ENCODE assay signal across 8 cellular contexts in the genomic region with DNA sequence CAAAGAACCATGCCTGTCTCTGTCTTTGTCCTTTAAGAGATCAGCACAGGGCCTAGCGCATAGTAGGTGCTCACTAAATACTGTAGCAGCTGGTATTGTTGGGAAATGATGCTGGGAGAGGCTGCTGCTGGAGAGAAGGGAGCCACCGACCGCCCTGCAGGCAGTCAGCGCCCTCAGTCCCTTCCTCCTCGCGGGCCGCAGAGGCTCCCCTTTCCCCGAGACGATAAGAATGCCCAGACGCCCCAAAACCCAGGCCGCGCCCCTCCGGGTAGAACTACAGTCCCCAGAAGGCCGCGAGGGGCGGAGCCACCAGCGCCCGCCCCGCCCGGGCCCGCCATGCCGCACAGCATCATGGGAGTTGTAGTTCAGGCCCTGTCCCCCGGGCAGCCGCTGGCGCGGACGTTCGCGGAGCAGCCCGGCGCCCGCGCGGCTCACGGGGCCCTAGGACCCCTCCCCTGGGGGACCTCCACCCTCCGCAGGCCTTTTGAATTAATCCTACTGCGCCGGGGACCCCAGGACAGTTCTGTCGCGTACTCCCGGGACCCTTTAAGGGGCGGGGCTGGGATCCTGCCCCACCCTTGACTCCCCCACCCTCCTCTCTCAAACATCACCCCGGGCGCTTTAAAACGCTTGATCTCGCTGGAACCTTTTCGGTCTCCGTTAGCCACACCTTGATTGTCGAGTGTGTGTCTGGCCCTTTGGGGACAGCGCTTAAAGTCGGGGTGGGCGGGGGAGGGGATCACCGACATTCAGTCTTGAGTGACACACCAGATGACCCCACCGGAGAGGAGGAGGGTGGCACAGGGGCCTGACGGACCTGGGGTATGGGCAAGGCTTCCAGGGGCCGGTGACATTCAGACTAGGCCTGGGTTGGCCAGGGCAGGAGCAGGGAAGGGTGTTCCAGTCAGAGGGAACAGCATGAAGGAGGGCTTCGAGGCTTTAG. TPM values are rescaled to one million over a fixed set of nuclear protein-coding genes. Genes with fewer than 3 reads are reported as not detected.
DNase-seq lines count a peak whose midpoint lies in the region; ATAC-seq and TF ChIP-seq lines count a peak whose summit lies in the region.

No MANE protein-coding gene starts in this region.

- H3K36me3 Mint-ChIP-seq in natural killer cell: no peaks in the 10 kb centered on the region
- H3K36me3 Mint-ChIP-seq in stimulated activated memory B cell treated with anti-CD40 and anti-IgM and Interleukin-4, amounts not matched to agents 10 μg/mL and 1 μg/mL and 100 μg/mL, for 72 hours: no peaks in the 10 kb centered on the region

- DNase-seq in AG20443 (ENCODE audit: low spot score) (peak; percentile 97), GM19238 (ENCODE audit: insufficient read length, low spot score) (peak; percentile 76), RPMI7951 (ENCODE audit: low read depth) (peak; percentile 71), fibroblast of peridontal ligament (ENCODE audit: extremely low read depth) (peak; percentile 66), natural killer cell (peak; percentile 87)
- peak; percentile 83 to 85 for DNase-seq in activated T-helper 1 cell treated with anti-CD3 and anti-CD28 coated beads, Interleukin-2, amount 50 U/mL, for 16 hours (ENCODE audit: low read depth in 1 of 2, low spot score in 1 of 2)

- H3K4me3 Mint-ChIP-seq in natural killer cell: peak overlapping the region; percentile 75
- peak overlapping the region; percentile 80 for H3K4me3 Mint-ChIP-seq in stimulated activated memory B cell treated with anti-CD40 and anti-IgM and Interleukin-4, amounts not matched to agents 10 μg/mL and 1 μg/mL and 100 μg/mL, for 72 hours

- peaks cover 13 to 21% of the 10 kb centered on the region in 2 donors for H3K4me1 Mint-ChIP-seq in natural killer cell
- H3K4me1 Mint-ChIP-seq in stimulated activated memory B cell treated with anti-CD40 and anti-IgM and Interleukin-4, amounts not matched to agents 10 μg/mL and 1 μg/mL and 100 μg/mL, for 72 hours: peaks cover 12% of the 10 kb centered on the region

- peak overlapping the region in 1 of 2 donors; percentile 75 for H3K27ac Mint-ChIP-seq in natural killer cell
- H3K27ac Mint-ChIP-seq in stimulated activated memory B cell treated with anti-CD40 and anti-IgM and Interleukin-4, amounts not matched to agents 10 μg/mL and 1 μg/mL and 100 μg/mL, for 72 hours: peak overlapping the region; percentile 80

- intact Hi-C loops in natural killer cell (cut with micrococcal nuclease): no loop called here

- ATAC-seq in HG03565 (IDR thresholded peaks at IDR 0.05; ENCODE audit: unreplicated experiment) (peak; percentile 54), natural killer cell (peak; percentile 94 to 97 (median 96))
- peak; percentile 96 for ATAC-seq in stimulated activated memory B cell treated with anti-CD40 and anti-IgM and Interleukin-4, amounts not matched to agents 10 μg/mL and 1 μg/mL and 100 μg/mL, for 72 hours

- TF ChIP-seq CTCF in natural killer cell (IDR thresholded peaks at IDR 0.05): no peak

- peaks cover 0 to 8% of the 10 kb centered on the region in 2 donors for H3K27me3 Mint-ChIP-seq in natural killer cell (ENCODE audit: low read depth in 2 of 2)
- peaks cover 14% of the 10 kb centered on the region for H3K27me3 Mint-ChIP-seq in stimulated activated memory B cell treated with anti-CD40 and anti-IgM and Interleukin-4, amounts not matched to agents 10 μg/mL and 1 μg/mL and 100 μg/mL, for 72 hours

- no peaks in the 10 kb centered on the region for H3K9me3 Mint-ChIP-seq in natural killer cell
- H3K9me3 Mint-ChIP-seq in stimulated activated memory B cell treated with anti-CD40 and anti-IgM and Interleukin-4, amounts not matched to agents 10 μg/mL and 1 μg/mL and 100 μg/mL, for 72 hours: no peaks in the 10 kb centered on the region

RNA-seq across cellular contexts. Expression of gene IER5L, which starts 24.8 kb away (rescaled TPM):
- 11.2 and 21.2 TPM in 2 replicates for total RNA-seq in RPMI7951 (2014; rRNA removed; shearing (Covaris generic))
- 1 to 10 TPM; 1.4 to 3.9 (median 2.8) TPM for total RNA-seq in natural killer cell

Comparison
In these comparisons a context has a peak if more than half of its experiments do, and no peak if none do; other contexts are left out.
1. Peak in every context shown above with its lines: DNase-seq and ATAC-seq.